In the genomic region with DNA sequence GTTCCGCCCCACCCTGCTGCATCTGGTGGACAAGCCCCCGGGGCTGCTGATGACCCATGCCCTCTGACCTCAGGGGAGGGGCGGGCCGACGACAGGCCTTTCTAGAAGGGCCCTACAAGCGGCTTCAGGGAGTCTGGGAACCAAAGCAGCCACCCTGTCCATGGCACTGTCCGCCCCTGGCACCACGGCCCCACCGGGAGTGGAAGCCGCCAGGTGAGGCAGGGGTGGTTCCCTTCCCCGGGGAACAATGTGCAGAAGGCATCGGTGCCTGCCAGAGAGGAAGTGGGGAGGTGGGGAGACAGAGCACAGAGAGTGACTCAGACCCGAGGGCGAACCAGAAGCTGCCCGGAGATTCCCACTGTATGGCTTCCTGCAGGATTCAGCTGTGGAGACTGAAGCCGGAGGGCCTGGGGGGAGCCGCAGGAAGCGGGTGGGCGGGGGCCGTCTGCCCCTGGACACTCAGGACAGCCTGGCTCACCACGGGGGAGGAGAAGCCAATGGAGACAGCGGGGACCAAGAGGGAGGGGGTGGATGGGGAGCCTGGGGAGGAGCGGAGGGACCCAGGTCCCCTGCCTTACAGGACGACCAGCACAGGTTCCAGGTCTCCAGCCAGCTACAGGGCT, we compare ENCODE assay signal across 11 cellular contexts.
A peak's percentile ranks its signal among the peaks of the same experiment; 100 is the strongest.
DNase-seq lines count a peak whose midpoint lies in the region; ATAC-seq and TF ChIP-seq lines count a peak whose summit lies in the region.
"Had no signal": no experiment of that assay in that cellular context is flagged by ENCODE, and none has a peak within 500 bp of the region (broad histone marks: within the 10 kb centered on the region; RNA-seq: fewer than 3 reads in every experiment).

No MANE protein-coding gene starts in this region.

- H3K27ac Mint-ChIP-seq in activated CD4-positive, alpha-beta T cell treated with anti-CD3 and anti-CD28 coated beads for 36 hours = no peak overlapping the region
- no peak overlapping the region for H3K27ac Mint-ChIP-seq in progenitor cell of endocrine pancreas
- H3K27ac Mint-ChIP-seq: activated CD4-positive, alpha-beta memory T cell treated with anti-CD3 and anti-CD28 coated beads, Interleukin-2, amount 10 ng/mL, durations not matched to agents 7 days and 5 days; CD8-positive, alpha-beta T cell; memory B cell had no signal

- peaks cover 60% of the 10 kb centered on the region for H3K27me3 Mint-ChIP-seq in activated CD4-positive, alpha-beta T cell treated with anti-CD3 and anti-CD28 coated beads for 36 hours
- peaks cover 75% of the 10 kb centered on the region for H3K27me3 Mint-ChIP-seq in progenitor cell of endocrine pancreas

- TF ChIP-seq CTCF in RWPE1 (conservative IDR thresholded peaks at IDR 0.05; ENCODE audit: low read depth) (no peak), progenitor cell of endocrine pancreas (IDR thresholded peaks at IDR 0.05; ENCODE audit: unreplicated experiment) (no peak)

- intact Hi-C loops in activated CD4-positive, alpha-beta T cell treated with anti-CD3 and anti-CD28 coated beads for 36 hours (cut with DNase I, micrococcal nuclease) = loop anchor here (2.0 to 10.0 kb wide), 5 partner anchors 82 to 934 kb away; a partner anchor contains a TSS

- peaks cover 13% of the 10 kb centered on the region for H3K4me1 Mint-ChIP-seq in activated CD4-positive, alpha-beta T cell treated with anti-CD3 and anti-CD28 coated beads for 36 hours
- no peaks in the 10 kb centered on the region for H3K4me1 Mint-ChIP-seq in progenitor cell of endocrine pancreas (ENCODE audit: low read depth)
- H3K4me1 Mint-ChIP-seq: activated CD4-positive, alpha-beta memory T cell treated with anti-CD3 and anti-CD28 coated beads, Interleukin-2, amount 10 ng/mL, durations not matched to agents 7 days and 5 days had no signal

- DNase-seq in activated CD4-positive, alpha-beta T cell treated with anti-CD3 and anti-CD28 coated beads for 36 hours = peak; percentile 30
- DNase-seq in activated CD4-positive, alpha-beta T cell treated with anti-CD3 and anti-CD28 coated beads, Interleukin-2, amount 50 U/mL, for 1 hour = no peak
- peak; percentile 87 for DNase-seq in RWPE1 (ENCODE audit: low spot score)
- peak; percentile 66 for DNase-seq in hepatic stellate cell (ENCODE audit: low spot score)
- no peak for DNase-seq in progenitor cell of endocrine pancreas (ENCODE audit: low spot score, unreplicated experiment)
- DNase-seq in AML-193 (lab: John Stamatoyannopoulos, UW) = no peak
- DNase-seq: activated CD4-positive, alpha-beta memory T cell treated with anti-CD3 and anti-CD28 coated beads, Interleukin-2, amount 10 ng/mL, durations not matched to agents 7 days and 5 days; CD8-positive, alpha-beta T cell had no signal

- no peak overlapping the region for H3K4me3 Mint-ChIP-seq in activated CD4-positive, alpha-beta T cell treated with anti-CD3 and anti-CD28 coated beads for 36 hours
- no peak overlapping the region for H3K4me3 Mint-ChIP-seq in progenitor cell of endocrine pancreas (ENCODE audit: low read depth)
- H3K4me3 Mint-ChIP-seq: activated CD4-positive, alpha-beta memory T cell treated with anti-CD3 and anti-CD28 coated beads, Interleukin-2, amount 10 ng/mL, durations not matched to agents 7 days and 5 days; CD8-positive, alpha-beta T cell; memory B cell had no signal

- H3K27ac ChIP-seq in RWPE1 (peak overlapping the region; percentile 90), skin epidermis (peak overlapping the region in 3 of 21 experiments; percentile 9 to 38 (median 15))

- peak; percentile 17 for ATAC-seq in activated CD4-positive, alpha-beta T cell treated with anti-CD3 and anti-CD28 coated beads for 36 hours
- no peak for ATAC-seq in GM18873 (IDR thresholded peaks at IDR 0.05; ENCODE audit: low FRiP score, unreplicated experiment)
- ATAC-seq: CD8-positive, alpha-beta T cell had no signal

- no peaks in the 10 kb centered on the region for H3K36me3 Mint-ChIP-seq in activated CD4-positive, alpha-beta T cell treated with anti-CD3 and anti-CD28 coated beads for 36 hours (ENCODE audit: low read depth)
- H3K36me3 Mint-ChIP-seq in progenitor cell of endocrine pancreas (ENCODE audit: insufficient read depth) = no peaks in the 10 kb centered on the region
- H3K36me3 Mint-ChIP-seq: CD8-positive, alpha-beta T cell; memory B cell had no signal

- CTCF ChIA-PET in activated CD4-positive, alpha-beta T cell treated with anti-CD3 and anti-CD28 coated beads for 36 hours (lab: Charles Lee) = interaction anchor here (1.1 to 1.4 kb wide), 3 partner anchors 19 to 90 kb away, joined by 3 to 4 read pairs (median 4); no protein-coding TSS in a partner anchor
- CTCF ChIA-PET in RWPE1 (lab: Yijun Ruan, JAX) = interaction anchor here (0.5 to 1.5 kb wide), 7 partner anchors 10 to 703 kb away, joined by 3 to 6 read pairs (median 4); a partner anchor contains a TSS

- POLR2A ChIA-PET in activated CD4-positive, alpha-beta T cell treated with anti-CD3 and anti-CD28 coated beads for 36 hours (lab: Charles Lee) = no interaction called here
- POLR2A ChIA-PET in RWPE1 (lab: Yijun Ruan, JAX; ENCODE audit: low non-redundant PET) = interaction anchor here (0.7 to 1.3 kb wide), 2 partner anchors 17 to 182 kb away, joined by 3 read pairs; no protein-coding TSS in a partner anchor

- H3K9me3 Mint-ChIP-seq in activated CD4-positive, alpha-beta T cell treated with anti-CD3 and anti-CD28 coated beads for 36 hours (ENCODE audit: low read depth) = no peaks in the 10 kb centered on the region
- no peaks in the 10 kb centered on the region for H3K9me3 Mint-ChIP-seq in progenitor cell of endocrine pancreas (ENCODE audit: low read depth)
- H3K9me3 Mint-ChIP-seq: activated CD4-positive, alpha-beta memory T cell treated with anti-CD3 and anti-CD28 coated beads, Interleukin-2, amount 10 ng/mL, durations not matched to agents 7 days and 5 days; CD8-positive, alpha-beta T cell; memory B cell had no signal

- H3K4me3 ChIP-seq in skin epidermis = peak overlapping the region in 5 of 7 experiments; percentile 0 to 21 (median 8)

Comparison
In these comparisons a context has a peak if more than half of its experiments do, and no peak if none do; other contexts are left out.
1. DNase-seq: peak in activated CD4-positive, alpha-beta T cell treated with anti-CD3 and anti-CD28 coated beads for 36 hours (single experiment), RWPE1 (single experiment) and hepatic stellate cell (single experiment); none in activated CD4-positive, alpha-beta T cell treated with anti-CD3 and anti-CD28 coated beads, Interleukin-2, amount 50 U/mL, for 1 hour (single experiment), progenitor cell of endocrine pancreas (single experiment) and AML-193 (0 of 2).